In genomic region chr16:85400305-85401205, GRCh38 we compare ENCODE assay signal across 1 cellular context.
TF ChIP-seq lines count a peak whose summit lies in the region.

No MANE protein-coding gene starts in this region.

TF ChIP-seq in HEK293, 187 proteins besides CTCF, POLR2A, EP300 and RAD21 (continued from another document):
- TF ChIP-seq MYNN (tag by site-specific recombination; IDR thresholded peaks at IDR 0.05; ENCODE audit: borderline replicate concordance) (no peak), HIC1 (tag by site-specific recombination; IDR thresholded peaks at IDR 0.05) (no peak), ZNF133 (tag by site-specific recombination; IDR thresholded peaks at IDR 0.05) (no peak), ZNF544 (tag by site-specific recombination; IDR thresholded peaks at IDR 0.05) (0 out of 2 replicates have a peak, but pooled peaks have one; percentile 25), ZNF114 (tag by site-specific recombination; IDR thresholded peaks at IDR 0.05) (0 out of 2 replicates have a peak, but pooled peaks have one; percentile 24), ZNF398 (tag by site-specific recombination; IDR thresholded peaks at IDR 0.05) (0 out of 2 replicates have a peak, but pooled peaks have one; percentile 12), ZNF776 (tag by site-specific recombination; IDR thresholded peaks at IDR 0.05; ENCODE audit: borderline replicate concordance) (0 out of 2 replicates have a peak, but pooled peaks have one; percentile 40), ZNF266 (tag by site-specific recombination; IDR thresholded peaks at IDR 0.05; ENCODE audit: low read depth) (no peak), ZNF350 (tag by site-specific recombination; IDR thresholded peaks at IDR 0.05) (no peak), ZNF558 (tag by site-specific recombination; IDR thresholded peaks at IDR 0.05) (no peak), ZNF394 (tag by site-specific recombination; IDR thresholded peaks at IDR 0.05; ENCODE audit: borderline replicate concordance) (no peak)
- TF ChIP-seq, protein P1, sequence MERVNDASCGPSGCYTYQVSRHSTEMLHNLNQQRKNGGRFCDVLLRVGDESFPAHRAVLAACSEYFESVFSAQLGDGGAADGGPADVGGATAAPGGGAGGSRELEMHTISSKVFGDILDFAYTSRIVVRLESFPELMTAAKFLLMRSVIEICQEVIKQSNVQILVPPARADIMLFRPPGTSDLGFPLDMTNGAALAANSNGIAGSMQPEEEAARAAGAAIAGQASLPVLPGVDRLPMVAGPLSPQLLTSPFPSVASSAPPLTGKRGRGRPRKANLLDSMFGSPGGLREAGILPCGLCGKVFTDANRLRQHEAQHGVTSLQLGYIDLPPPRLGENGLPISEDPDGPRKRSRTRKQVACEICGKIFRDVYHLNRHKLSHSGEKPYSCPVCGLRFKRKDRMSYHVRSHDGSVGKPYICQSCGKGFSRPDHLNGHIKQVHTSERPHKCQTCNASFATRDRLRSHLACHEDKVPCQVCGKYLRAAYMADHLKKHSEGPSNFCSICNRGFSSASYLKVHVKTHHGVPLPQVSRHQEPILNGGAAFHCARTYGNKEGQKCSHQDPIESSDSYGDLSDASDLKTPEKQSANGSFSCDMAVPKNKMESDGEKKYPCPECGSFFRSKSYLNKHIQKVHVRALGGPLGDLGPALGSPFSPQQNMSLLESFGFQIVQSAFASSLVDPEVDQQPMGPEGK (tag by site-specific recombination; IDR thresholded peaks at IDR 0.05) = 0 out of 2 replicates have a peak, but pooled peaks have one; percentile 13
